Comparison of ENCODE assay signal across 16 cellular contexts in genomic region chr3:4656646-4657318, GRCh38.
"Had no signal": no experiment of that assay in that cellular context is flagged by ENCODE, and none has a peak within 500 bp of the region (broad histone marks: within the 10 kb centered on the region; RNA-seq: fewer than 3 reads in every experiment).

No MANE protein-coding gene starts in this region.

- H3K27me3 ChIP-seq: breast epithelium, testis, vagina had no signal

- H3K36me3 ChIP-seq: breast epithelium had no signal

- H3K9me3 ChIP-seq: breast epithelium, psoas muscle, testis, vagina had no signal

- H3K27ac ChIP-seq: breast epithelium, psoas muscle, skin epidermis, vagina had no signal

- H3K4me3 ChIP-seq: breast epithelium, lung, psoas muscle, skin epidermis, testis, vagina had no signal

- DNase-seq: activated CD4-positive, alpha-beta T cell treated with anti-CD3 and anti-CD28 coated beads, Interleukin-2, amount 50 U/mL, for 4 hours; activated CD8-positive, alpha-beta memory T cell treated with anti-CD3 and anti-CD28 coated beads, Interleukin-2, amount 10 ng/mL, durations not matched to agents 7 days and 5 days; activated effector memory CD4-positive, alpha-beta T cell treated with Interleukin-2 at 50 U/mL for 16 hours; activated T-cell treated with anti-CD3 and anti-CD28 coated beads, Interleukin-2, amount 50 U/mL, for 24 hours; immature natural killer cell; naive thymus-derived CD4-positive, alpha-beta T cell; stimulated activated CD4-positive, alpha-beta T cell treated with anti-CD3 and anti-CD28 coated beads, Interleukin-4, amount 100 ng/mL, for 4 hours; stimulated activated naive CD8-positive, alpha-beta T cell treated with anti-CD3 and anti-CD28 coated beads, Interleukin-15, amount 100 ng/mL, for 72 hours had no signal

- ATAC-seq: activated CD4-positive, CD25-positive, alpha-beta regulatory T cell treated with anti-CD3 and anti-CD28 coated beads, Interleukin-2, amount 50 U/mL, for 24 hours; activated CD8-positive, alpha-beta memory T cell treated with anti-CD3 and anti-CD28 coated beads, Interleukin-2, amount 10 ng/mL, durations not matched to agents 7 days and 5 days; activated naive CD4-positive, alpha-beta T cell treated with anti-CD3 and anti-CD28 coated beads, Interleukin-2, amount 50 U/mL, for 72 hours; naive thymus-derived CD4-positive, alpha-beta T cell; stimulated activated naive CD8-positive, alpha-beta T cell treated with anti-CD3 and anti-CD28 coated beads, Interleukin-15, amount 100 ng/mL, for 72 hours had no signal

- H3K4me1 ChIP-seq: breast epithelium, psoas muscle, testis had no signal
